1 cellular context compared by ENCODE assay signal in the genomic region with DNA sequence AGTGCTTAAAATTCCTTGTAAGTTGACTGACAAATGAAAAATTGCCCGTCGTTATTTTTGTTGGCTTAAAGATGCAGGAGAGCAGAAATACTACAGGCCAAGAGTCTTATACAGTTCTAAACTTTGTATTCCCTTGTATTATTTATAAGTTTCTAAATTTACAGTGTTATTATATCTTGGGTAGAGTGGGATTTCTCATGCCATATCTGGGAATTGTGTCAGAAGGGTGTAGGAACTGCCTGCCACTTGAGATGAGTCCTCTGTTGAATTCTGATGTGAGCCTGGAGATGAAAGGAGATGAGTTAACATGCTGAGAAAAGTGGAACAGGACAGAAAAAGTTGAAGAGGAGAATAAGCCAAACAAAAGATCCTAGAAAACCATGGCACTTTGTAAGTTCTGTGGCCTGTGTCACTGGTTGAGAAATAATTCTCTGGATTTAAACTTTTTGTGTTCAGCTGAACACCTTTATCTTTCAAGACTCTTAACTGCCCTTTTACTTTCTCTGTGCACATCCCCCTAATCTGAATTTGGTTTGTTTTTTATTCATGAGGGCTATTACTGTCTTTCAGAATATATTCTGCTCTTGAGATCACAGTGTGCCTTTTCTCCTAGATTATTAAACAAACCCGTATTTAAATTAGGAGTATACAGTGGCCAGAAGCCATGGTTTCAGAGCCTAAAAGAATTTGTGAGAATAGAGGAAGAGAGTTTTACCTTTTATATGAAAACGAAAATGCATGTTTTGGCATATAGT.
TF ChIP-seq lines count a peak whose summit lies in the region.

No MANE protein-coding gene starts in this region.

TF ChIP-seq in HEK293, 187 proteins besides CTCF, POLR2A, EP300 and RAD21 (continued from another document):
- TF ChIP-seq, protein P1, sequence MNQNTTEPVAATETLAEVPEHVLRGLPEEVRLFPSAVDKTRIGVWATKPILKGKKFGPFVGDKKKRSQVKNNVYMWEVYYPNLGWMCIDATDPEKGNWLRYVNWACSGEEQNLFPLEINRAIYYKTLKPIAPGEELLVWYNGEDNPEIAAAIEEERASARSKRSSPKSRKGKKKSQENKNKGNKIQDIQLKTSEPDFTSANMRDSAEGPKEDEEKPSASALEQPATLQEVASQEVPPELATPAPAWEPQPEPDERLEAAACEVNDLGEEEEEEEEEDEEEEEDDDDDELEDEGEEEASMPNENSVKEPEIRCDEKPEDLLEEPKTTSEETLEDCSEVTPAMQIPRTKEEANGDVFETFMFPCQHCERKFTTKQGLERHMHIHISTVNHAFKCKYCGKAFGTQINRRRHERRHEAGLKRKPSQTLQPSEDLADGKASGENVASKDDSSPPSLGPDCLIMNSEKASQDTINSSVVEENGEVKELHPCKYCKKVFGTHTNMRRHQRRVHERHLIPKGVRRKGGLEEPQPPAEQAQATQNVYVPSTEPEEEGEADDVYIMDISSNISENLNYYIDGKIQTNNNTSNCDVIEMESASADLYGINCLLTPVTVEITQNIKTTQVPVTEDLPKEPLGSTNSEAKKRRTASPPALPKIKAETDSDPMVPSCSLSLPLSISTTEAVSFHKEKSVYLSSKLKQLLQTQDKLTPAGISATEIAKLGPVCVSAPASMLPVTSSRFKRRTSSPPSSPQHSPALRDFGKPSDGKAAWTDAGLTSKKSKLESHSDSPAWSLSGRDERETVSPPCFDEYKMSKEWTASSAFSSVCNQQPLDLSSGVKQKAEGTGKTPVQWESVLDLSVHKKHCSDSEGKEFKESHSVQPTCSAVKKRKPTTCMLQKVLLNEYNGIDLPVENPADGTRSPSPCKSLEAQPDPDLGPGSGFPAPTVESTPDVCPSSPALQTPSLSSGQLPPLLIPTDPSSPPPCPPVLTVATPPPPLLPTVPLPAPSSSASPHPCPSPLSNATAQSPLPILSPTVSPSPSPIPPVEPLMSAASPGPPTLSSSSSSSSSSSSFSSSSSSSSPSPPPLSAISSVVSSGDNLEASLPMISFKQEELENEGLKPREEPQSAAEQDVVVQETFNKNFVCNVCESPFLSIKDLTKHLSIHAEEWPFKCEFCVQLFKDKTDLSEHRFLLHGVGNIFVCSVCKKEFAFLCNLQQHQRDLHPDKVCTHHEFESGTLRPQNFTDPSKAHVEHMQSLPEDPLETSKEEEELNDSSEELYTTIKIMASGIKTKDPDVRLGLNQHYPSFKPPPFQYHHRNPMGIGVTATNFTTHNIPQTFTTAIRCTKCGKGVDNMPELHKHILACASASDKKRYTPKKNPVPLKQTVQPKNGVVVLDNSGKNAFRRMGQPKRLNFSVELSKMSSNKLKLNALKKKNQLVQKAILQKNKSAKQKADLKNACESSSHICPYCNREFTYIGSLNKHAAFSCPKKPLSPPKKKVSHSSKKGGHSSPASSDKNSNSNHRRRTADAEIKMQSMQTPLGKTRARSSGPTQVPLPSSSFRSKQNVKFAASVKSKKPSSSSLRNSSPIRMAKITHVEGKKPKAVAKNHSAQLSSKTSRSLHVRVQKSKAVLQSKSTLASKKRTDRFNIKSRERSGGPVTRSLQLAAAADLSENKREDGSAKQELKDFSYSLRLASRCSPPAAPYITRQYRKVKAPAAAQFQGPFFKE (tag by site-specific recombination; IDR thresholded peaks at IDR 0.05; ENCODE audit: borderline replicate concordance): no peak
- TF ChIP-seq ZNF169 (tag by site-specific recombination; IDR thresholded peaks at IDR 0.05): no peak
- TF ChIP-seq PRDM6 (tag by site-specific recombination; IDR thresholded peaks at IDR 0.05): peak; percentile 83
- TF ChIP-seq ZBTB20 (tag by site-specific recombination; IDR thresholded peaks at IDR 0.05): peak; percentile 67
- no peak for TF ChIP-seq GFI1B (tag by site-specific recombination; IDR thresholded peaks at IDR 0.05)
- no peak for TF ChIP-seq ZNF239 (tag by site-specific recombination; IDR thresholded peaks at IDR 0.05)
- no peak for TF ChIP-seq REST (tag by site-specific recombination; IDR thresholded peaks at IDR 0.05)
- TF ChIP-seq IKZF3 (tag by site-specific recombination; IDR thresholded peaks at IDR 0.05): no peak
- TF ChIP-seq ZNF221 (tag by site-specific recombination; IDR thresholded peaks at IDR 0.05; ENCODE audit: borderline replicate concordance): no peak
- TF ChIP-seq ZNF148 (tag by site-specific recombination; IDR thresholded peaks at IDR 0.05; ENCODE audit: borderline replicate concordance): no peak
- TF ChIP-seq ZNF529 (tag by site-specific recombination; IDR thresholded peaks at IDR 0.05; ENCODE audit: insufficient replicate concordance): no peak
- TF ChIP-seq ZNF274 (IDR thresholded peaks at IDR 0.05; ENCODE audit: low read length): no peak
- TF ChIP-seq ZNF274 (tag by site-specific recombination; IDR thresholded peaks at IDR 0.05; ENCODE audit: borderline replicate concordance): no peak
